ENCODE assay signal across 9 cellular contexts in genomic region chr2:101330253-101330921, GRCh38. TPM values are rescaled to one million over a fixed set of nuclear protein-coding genes. Genes with fewer than 3 reads are reported as not detected.
DNase-seq lines count a peak whose midpoint lies in the region; ATAC-seq and TF ChIP-seq lines count a peak whose summit lies in the region.
"Had no signal": no experiment of that assay in that cellular context is flagged by ENCODE, and none has a peak within 500 bp of the region (broad histone marks: within the 10 kb centered on the region; RNA-seq: fewer than 3 reads in every experiment).

No MANE protein-coding gene starts in this region.

- H3K4me1 Mint-ChIP-seq in T-cell: peaks cover 0 to 21% (median 20%) of the 10 kb centered on the region in 3 donors

- ATAC-seq in T-cell (replicated peaks in 1 of 4) (peak; percentile 33 to 46 (median 34)), body of pancreas (peak; percentile 62), right lobe of liver (peak; percentile 59 to 73 (median 68)), gastrocnemius medialis (no peak)

- no peaks in the 10 kb centered on the region for H3K9me3 Mint-ChIP-seq in T-cell

- peaks cover 17% of the 10 kb centered on the region for H3K4me1 ChIP-seq in body of pancreas
- H3K4me1 ChIP-seq in right lobe of liver: no peaks in the 10 kb centered on the region
- H3K4me1 ChIP-seq in gastrocnemius medialis: no peaks in the 10 kb centered on the region

- H3K36me3 ChIP-seq in body of pancreas (replicated peaks in 1 of 2; ENCODE audit: insufficient read depth in 1 of 2, low read depth in 2 of 2) (no peaks in the 10 kb centered on the region), right lobe of liver (no peaks in the 10 kb centered on the region), gastrocnemius medialis (no peaks in the 10 kb centered on the region)

- no peak overlapping the region for H3K4me3 ChIP-seq in body of pancreas
- no peak overlapping the region for H3K4me3 ChIP-seq in right lobe of liver
- H3K4me3 ChIP-seq in gastrocnemius medialis: no peak overlapping the region

- no peak for TF ChIP-seq CTCF in body of pancreas (IDR thresholded peaks at IDR 0.05)
- TF ChIP-seq CTCF in right lobe of liver (IDR thresholded peaks at IDR 0.05): no peak
- no peak for TF ChIP-seq CTCF in gastrocnemius medialis (IDR thresholded peaks at IDR 0.05 in 4 of 5, conservative IDR thresholded peaks at IDR 0.05 in 1 of 5)

- TF ChIP-seq POLR2A in body of pancreas (IDR thresholded peaks at IDR 0.05) (peak in 1 of 3 donors; percentile 7), right lobe of liver (IDR thresholded peaks at IDR 0.05) (peak; percentile 15), gastrocnemius medialis (IDR thresholded peaks at IDR 0.05) (no peak)

- H3K27ac ChIP-seq in body of pancreas (peak overlapping the region in 3 of 4 donors; percentile 28 to 47 (median 45)), right lobe of liver (peak overlapping the region in 1 of 3 donors; percentile 22), gastrocnemius medialis (no peak overlapping the region)

- CTCF ChIA-PET in T-cell (lab: Charles Lee): interaction anchor here (0.5 to 1.2 kb wide), 4 partner anchors 12 to 67 kb away, joined by 3 to 6 read pairs (median 6); no protein-coding TSS in a partner anchor

- no peaks in the 10 kb centered on the region for H3K27me3 Mint-ChIP-seq in T-cell

- H3K27ac Mint-ChIP-seq in T-cell: no peak overlapping the region

- peak in 15 of 34 experiments; percentile 19 to 53 (median 30) for DNase-seq in T-cell
- DNase-seq in body of pancreas: peak; percentile 26 to 64 (median 50)
- DNase-seq in right lobe of liver: peak in 1 of 3 donors; percentile 58
- peak; percentile 79 for DNase-seq in superior temporal gyrus (ENCODE audit: extremely low spot score)
- no peak for DNase-seq in NCI-H187 treated with DMSO at 0.1 percent for 48 hours (lab: John Stamatoyannopoulos, UW)
- DNase-seq in NCI-H748 (lab: John Stamatoyannopoulos, UW; ENCODE audit: unreplicated experiment): no peak
- DNase-seq in DMS79 treated with DMSO at 0.1 percent for 48 hours (lab: John Stamatoyannopoulos, UW): no peak
- no peak for DNase-seq in gastrocnemius medialis
- DNase-seq: NCI-H2029 had no signal

- intact Hi-C loops in body of pancreas (cut with DNase I) (no loop called here), right lobe of liver (cut with DNase I) (no loop called here), gastrocnemius medialis (cut with DNase I; ENCODE audit: low total_unique reads) (no loop called here)

- H3K36me3 Mint-ChIP-seq in T-cell: no peaks in the 10 kb centered on the region

- 66 to 80% methylated on average over 12 of the region's 12 CpGs for WGBS in body of pancreas, 2 donors
- WGBS in right lobe of liver (ENCODE audit: insufficient coverage, low coverage, low lambda C conversion rate, missing lambda C conversion rate): 70% methylated on average over 11 of the region's 12 CpGs

- H3K9me3 ChIP-seq in body of pancreas (no peaks in the 10 kb centered on the region), right lobe of liver (no peaks in the 10 kb centered on the region), gastrocnemius medialis (no peaks in the 10 kb centered on the region)

- POLR2A ChIA-PET in T-cell (lab: Charles Lee): no interaction called here

- in situ Hi-C loops in gastrocnemius medialis (cut with MboI; ENCODE audit: low sequenced_read_pairs in 4 of 4): loop anchor here in 1 of 4 donors (25.0 kb wide), 1 partner anchor 507 kb away; no protein-coding TSS in a partner anchor

- no peaks in the 10 kb centered on the region for H3K27me3 ChIP-seq in body of pancreas
- no peaks in the 10 kb centered on the region for H3K27me3 ChIP-seq in right lobe of liver
- no peaks in the 10 kb centered on the region for H3K27me3 ChIP-seq in gastrocnemius medialis

- H3K4me3 Mint-ChIP-seq in T-cell: peak overlapping the region in 1 of 3 donors; percentile 11

RNA-seq across cellular contexts. Expression of gene RNF149, which starts 21.9 kb away (rescaled TPM):
- total RNA-seq in T-cell (100 to 1,000 TPM; 114 to 139 (median 123) TPM), body of pancreas (10 to 100 TPM; 38.6 to 47.7 TPM), right lobe of liver (10 to 100 TPM; 20.3 to 45.4 (median 32.2) TPM), gastrocnemius medialis (10 to 100 TPM; 14.7 to 27.7 (median 18.5) TPM)

RNA-seq across cellular contexts. Expression of gene CREG2, which starts 56.9 kb away (rescaled TPM):
- total RNA-seq in T-cell (under 1 TPM in 1 of 5 donors, not detected in 4; 0.13 TPM), body of pancreas (not detected), right lobe of liver (under 1 TPM in 1 of 6 experiments, not detected in 5; 0.20 TPM), gastrocnemius medialis (not detected)

Comparison
In these comparisons a context has a peak if more than half of its experiments do, and no peak if none do; other contexts are left out.
1. ATAC-seq: peak in T-cell (4 of 4), body of pancreas (single experiment) and right lobe of liver (4 of 4); none in gastrocnemius medialis (0 of 2).
2. DNase-seq: peak in body of pancreas (4 of 4) and superior temporal gyrus (single experiment); none in NCI-H187 treated with DMSO at 0.1 percent for 48 hours (single experiment), NCI-H748 (single experiment), DMS79 treated with DMSO at 0.1 percent for 48 hours (single experiment) and gastrocnemius medialis (0 of 2).
3. H3K27ac ChIP-seq: peak in body of pancreas (3 of 4); none in gastrocnemius medialis (0 of 4).